ENCODE assay signal across 16 cellular contexts in genomic region chr11:108246309-108246708, GRCh38.
"Had no signal": no experiment of that assay in that cellular context is flagged by ENCODE, and none has a peak within 500 bp of the region (broad histone marks: within the 10 kb centered on the region; RNA-seq: fewer than 3 reads in every experiment).

No MANE protein-coding gene starts in this region.

- H3K9me3 ChIP-seq: adrenal gland, SK-N-SH, transverse colon, vagina had no signal

- H3K4me1 ChIP-seq: adrenal gland, parathyroid adenoma, transverse colon, vagina had no signal

- DNase-seq: activated CD4-positive, alpha-beta T cell treated with anti-CD3 and anti-CD28 coated beads for 4 hours; activated CD8-positive, alpha-beta memory T cell treated with anti-CD3 and anti-CD28 coated beads for 24 hours; adrenal gland; dorsolateral prefrontal cortex; left colon; midbrain; SK-N-SH; stimulated activated CD4-positive, alpha-beta T cell treated with anti-CD3 and anti-CD28 coated beads, Interleukin-2, amount 100 ng/mL, for 48 hours; stimulated activated naive CD4-positive, alpha-beta T cell; T-helper 1 cell; transverse colon; WERI-Rb-1 had no signal

- H2AFZ ChIP-seq: parathyroid adenoma had no signal

- H3K9ac ChIP-seq: parathyroid adenoma, SK-N-SH had no signal

- H3K4me2 ChIP-seq: SK-N-SH had no signal

- H3K27ac ChIP-seq: adrenal gland, cardiac muscle cell, dorsolateral prefrontal cortex, parathyroid adenoma, transverse colon, vagina, WERI-Rb-1 had no signal

- H3K4me3 ChIP-seq: adrenal gland, cardiac muscle cell, dorsolateral prefrontal cortex, transverse colon, vagina had no signal

- ATAC-seq: esophagus mucosa, left colon had no signal

- H3K27me3 ChIP-seq: adrenal gland, cardiac muscle cell, dorsolateral prefrontal cortex, transverse colon, vagina had no signal
